In genomic region chr19:39518975-39519374, GRCh38 we compare ENCODE assay signal across 25 cellular contexts. TPM values are rescaled to one million over a fixed set of nuclear protein-coding genes. Genes with fewer than 3 reads are reported as not detected.
A peak's percentile ranks its signal among the peaks of the same experiment; 100 is the strongest.
DNase-seq lines count a peak whose midpoint lies in the region; ATAC-seq lines count a peak whose summit lies in the region.
"Had no signal": no experiment of that assay in that cellular context is flagged by ENCODE, and none has a peak within 500 bp of the region (broad histone marks: within the 10 kb centered on the region; RNA-seq: fewer than 3 reads in every experiment).

No MANE protein-coding gene starts in this region.

- peak overlapping the region; percentile 27 for H2BK12ac ChIP-seq in trophoblast cell (ENCODE audit: low read length)

- peaks cover 11% of the 10 kb centered on the region for H3K79me2 ChIP-seq in trophoblast cell (ENCODE audit: control insufficient read depth, insufficient read depth, low read length, poor library complexity)

- peaks cover 18% of the 10 kb centered on the region for H3K79me1 ChIP-seq in trophoblast cell (ENCODE audit: low read length)

- no peak for ATAC-seq in GM21360 (IDR thresholded peaks at IDR 0.05; ENCODE audit: unreplicated experiment)
- ATAC-seq: activated T-cell treated with anti-CD3 and anti-CD28 coated beads, Interleukin-2, amount 50 U/mL, for 72 hours; gastroesophageal sphincter; T-helper 17 cell had no signal

- H3K9ac ChIP-seq in iPS-18a (ENCODE audit: low read length) = no peak overlapping the region
- no peak overlapping the region for H3K9ac ChIP-seq in trophoblast cell (ENCODE audit: low read length)
- H3K9ac ChIP-seq: SK-N-SH had no signal

- H3K4me1 ChIP-seq in iPS-18a (ENCODE audit: control insufficient read depth, low read depth, low read length) (peaks cover 3% of the 10 kb centered on the region), trophoblast cell (ENCODE audit: control insufficient read depth in 1 of 2, insufficient read depth in 2 of 2, low read length in 2 of 2) (peaks cover 10 to 27% of the 10 kb centered on the region in 2 experiments)

- peak; percentile 14 for DNase-seq in DMS153 (lab: John Stamatoyannopoulos, UW)
- DNase-seq in DMS153 treated with DMSO at 0.1 percent for 48 hours (lab: John Stamatoyannopoulos, UW; ENCODE audit: unreplicated experiment) = no peak
- peak; percentile 39 for DNase-seq in NCI-H510A (lab: John Stamatoyannopoulos, UW)
- DNase-seq in trophoblast cell = no peak
- no peak for DNase-seq in kidney tubule cell (ENCODE audit: low spot score)
- DNase-seq in NCI-H2081 (lab: John Stamatoyannopoulos, UW) = no peak
- DNase-seq: 8988T; activated CD4-positive, alpha-beta T cell treated with anti-CD3 and anti-CD28 coated beads, Interleukin-2, amount 10 ng/mL, durations not matched to agents 7 days and 5 days; activated naive CD4-positive, alpha-beta T cell treated with anti-CD3 and anti-CD28 coated beads, Interleukin-2, amount 10 ng/mL, durations not matched to agents 7 days and 5 days; activated T-cell treated with anti-CD3 and anti-CD28 coated beads, Interleukin-2, amount 50 U/mL, for 72 hours; CD4-positive, alpha-beta T cell; HCEC 1CT; hypothalamus; NCI-H1436; NCI-H2171 treated with DMSO at 0.1 percent for 48 hours; nucleus accumbens; SK-N-SH; small intestine; substantia nigra; T-helper 17 cell had no signal

- peak overlapping the region; percentile 66 for H4K12ac ChIP-seq in trophoblast cell (ENCODE audit: low read depth, low read length)

- peaks cover 3% of the 10 kb centered on the region for H3K36me3 ChIP-seq in iPS-18a (ENCODE audit: control insufficient read depth, low read depth, low read length)
- no peaks in the 10 kb centered on the region for H3K36me3 ChIP-seq in trophoblast cell (ENCODE audit: control insufficient read depth in 1 of 2, insufficient read depth in 2 of 2, low read length in 2 of 2)
- H3K36me3 ChIP-seq: gastroesophageal sphincter had no signal

- no CpG with 5 or more reads among the region's 9 CpGs for WGBS in trophoblast cell (ENCODE audit: extremely low coverage, insufficient coverage, insufficient read length)

- H3K23ac ChIP-seq in trophoblast cell (ENCODE audit: low read length) = no peak overlapping the region

- H3K9me3 ChIP-seq in iPS-18a (ENCODE audit: control insufficient read depth, low read depth, low read length) = no peaks in the 10 kb centered on the region
- H3K9me3 ChIP-seq in trophoblast cell (ENCODE audit: insufficient read depth, low read depth, low read length) = peaks cover 2% of the 10 kb centered on the region
- H3K9me3 ChIP-seq: gastroesophageal sphincter, SK-N-SH had no signal

- H4K91ac ChIP-seq in trophoblast cell (ENCODE audit: low read depth, low read length) = peak overlapping the region; percentile 59

- no peak overlapping the region for H2BK120ac ChIP-seq in trophoblast cell (ENCODE audit: insufficient read depth, low read length, poor library complexity)

- peak overlapping the region; percentile 19 for H3K4me3 ChIP-seq in iPS-18a (ENCODE audit: low read length)
- no peak overlapping the region for H3K4me3 ChIP-seq in trophoblast cell (ENCODE audit: low read depth, low read length)
- H3K4me3 ChIP-seq: gastroesophageal sphincter, lung had no signal

- H3K4me2 ChIP-seq in trophoblast cell (ENCODE audit: low read length) = peak overlapping the region; percentile 43
- H3K4me2 ChIP-seq: SK-N-SH had no signal

- peak overlapping the region; percentile 40 for H3K14ac ChIP-seq in trophoblast cell (ENCODE audit: low read length)

- no peak overlapping the region for H3K4ac ChIP-seq in trophoblast cell (ENCODE audit: low read depth, low read length)

- peak overlapping the region; percentile 58 for H4K8ac ChIP-seq in trophoblast cell (ENCODE audit: low read depth, low read length)

- H3K27me3 ChIP-seq in iPS-18a (ENCODE audit: control insufficient read depth, insufficient read depth, low read length) = peaks cover 25% of the 10 kb centered on the region
- peaks cover 10% of the 10 kb centered on the region for H3K27me3 ChIP-seq in trophoblast cell (ENCODE audit: insufficient read depth, low read length)

- H3K18ac ChIP-seq in trophoblast cell (ENCODE audit: low read length) = no peak overlapping the region

- no peak overlapping the region for H2AFZ ChIP-seq in trophoblast cell (ENCODE audit: insufficient read depth, low read length, poor library complexity)

- peak overlapping the region; percentile 39 for H2AK5ac ChIP-seq in trophoblast cell (ENCODE audit: low read length)

- no peak overlapping the region for H2BK5ac ChIP-seq in trophoblast cell (ENCODE audit: low read depth, low read length, poor library complexity)

- H3K27ac ChIP-seq in iPS-18a (ENCODE audit: low read length) (no peak overlapping the region), trophoblast cell (ENCODE audit: low read depth, low read length) (peak overlapping the region; percentile 36)
- H3K27ac ChIP-seq: gastroesophageal sphincter had no signal

RNA-seq across cellular contexts. Expression of gene SELENOV, which starts 4.0 kb away (rescaled TPM):
- 4.4 and 5.0 TPM in 2 replicates for polyA plus RNA-seq in trophoblast cell (2013)
- polyA plus RNA-seq: aorta, lung, small intestine had no signal

RNA-seq across cellular contexts. Expression of gene EID2B, which starts 13.7 kb away (rescaled TPM):
- 0.85 and 0.93 TPM in 2 replicates for polyA plus RNA-seq in trophoblast cell (2013)

RNA-seq across cellular contexts. Expression of gene DLL3, which starts 20.2 kb away (rescaled TPM):
- 0.33 and 0.40 TPM in 2 replicates for polyA plus RNA-seq in trophoblast cell (2013)
- polyA plus RNA-seq: aorta had no signal

RNA-seq across cellular contexts. Expression of gene EID2, which starts 21.0 kb away (rescaled TPM):
- 12.8 and 13.5 TPM in 2 replicates for polyA plus RNA-seq in trophoblast cell (2013)

RNA-seq across cellular contexts. Expression of gene TIMM50, which starts 38.3 kb away (rescaled TPM):
- 66.8 and 71.3 TPM in 2 replicates for polyA plus RNA-seq in trophoblast cell (2013)

Comparison
In these comparisons a context has a peak if more than half of its experiments do, and no peak if none do; other contexts are left out.
1. DNase-seq: peak in DMS153 (single experiment) and NCI-H510A (single experiment); none in DMS153 treated with DMSO at 0.1 percent for 48 hours (single experiment), trophoblast cell (0 of 2), kidney tubule cell (single experiment) and NCI-H2081 (0 of 2).